In genomic region chr7:31478744-31479143, GRCh38 we compare ENCODE assay signal across 1 cellular context.
TF ChIP-seq lines count a peak whose summit lies in the region.

No MANE protein-coding gene starts in this region.

TF ChIP-seq in H1, 55 proteins besides CTCF, POLR2A, EP300 and RAD21 (continued from another document):
- TF ChIP-seq CHD7 (IDR thresholded peaks at IDR 0.05; ENCODE audit: insufficient replicate concordance, low read length) (no peak), TAF7 (optimal IDR thresholded peaks at IDR 0.05; ENCODE audit: borderline replicate concordance, low read depth, low read length) (no peak), ATF2 (IDR thresholded peaks at IDR 0.05; ENCODE audit: low read length) (no peak), ASH2L (IDR thresholded peaks at IDR 0.05; ENCODE audit: low read length) (no peak), USF2 (IDR thresholded peaks at IDR 0.05; ENCODE audit: low read length) (no peak)
